In the genomic region with DNA sequence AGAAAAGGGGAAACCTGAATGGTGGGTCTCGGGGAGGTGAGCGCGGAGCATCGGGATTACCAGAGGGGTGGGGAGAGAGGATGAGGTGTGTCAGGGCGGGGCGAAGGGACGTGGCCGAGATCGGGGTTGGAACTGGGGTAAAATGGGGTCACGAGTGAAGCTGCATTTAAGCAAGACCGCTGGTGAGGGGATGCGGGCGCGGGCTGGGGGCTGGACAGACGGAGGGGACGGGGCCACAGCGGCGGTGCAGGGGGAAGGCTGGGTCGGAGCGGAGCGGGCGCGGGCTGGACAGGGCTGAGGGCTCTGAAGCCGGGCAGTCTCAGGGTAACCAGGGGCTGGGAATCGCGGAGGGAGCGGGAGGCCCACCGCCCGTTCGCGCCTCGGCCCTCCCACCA, we compare ENCODE assay signal across 8 cellular contexts.
A peak's percentile ranks its signal among the peaks of the same experiment; 100 is the strongest.
DNase-seq lines count a peak whose midpoint lies in the region; ATAC-seq and TF ChIP-seq lines count a peak whose summit lies in the region.
"Not testable (repeated sequence)": the region's sequence is repeated elsewhere in the genome, so short reads cannot be mapped to it uniquely, and the experiment has no call there.

No MANE protein-coding gene starts in this region.

- not testable (repeated sequence) for TF ChIP-seq RAD21 in Ishikawa (IDR thresholded peaks at IDR 0.05; ENCODE audit: low read depth)

- not testable (repeated sequence) for H3K36me3 ChIP-seq in osteoblast (ENCODE audit: insufficient read depth, low read length); upper lobe of left lung

- TF ChIP-seq POLR2A in upper lobe of left lung (IDR thresholded peaks at IDR 0.05): not testable (repeated sequence)

- ATAC-seq in GM18517 (IDR thresholded peaks at IDR 0.05; ENCODE audit: unreplicated experiment): peak; percentile 41
- ATAC-seq in HG02588 (IDR thresholded peaks at IDR 0.05; ENCODE audit: unreplicated experiment): peak; percentile 28
- ATAC-seq in right cardiac atrium: peak; percentile 57 to 66
- peak; percentile 30 to 63 for ATAC-seq in upper lobe of left lung (ENCODE audit: low FRiP score in 2 of 2)

- DNase-seq in activated CD4-positive, alpha-beta T cell treated with anti-CD3 and anti-CD28 coated beads for 4 hours: peak; percentile 8 to 15
- peak; percentile 18 to 19 for DNase-seq in cardiac fibroblast (ENCODE audit: low read depth in 2 of 2)
- peak in 2 of 3 donors; percentile 42 to 63 for DNase-seq in right cardiac atrium
- DNase-seq in osteoblast (ENCODE audit: insufficient read length, low spot score, missing footprints): not testable (repeated sequence)
- peak in 1 of 2 donors; percentile 38 for DNase-seq in upper lobe of left lung

- peak overlapping the region; percentile 61 for H3K4me3 ChIP-seq in cardiac fibroblast (replicated peaks in 1 of 2; ENCODE audit: low read depth in 2 of 2, low read length in 2 of 2)
- H3K4me3 ChIP-seq in right cardiac atrium (ENCODE audit: low read length): peak overlapping the region; percentile 66
- H3K4me3 ChIP-seq in osteoblast (ENCODE audit: insufficient read depth, low read length): peak overlapping the region; percentile 75
- H3K4me3 ChIP-seq in upper lobe of left lung: peak overlapping the region; percentile 52 to 74 (median 68)

- not testable (repeated sequence) for H3K4me1 ChIP-seq in right cardiac atrium (ENCODE audit: control insufficient read depth, insufficient read depth, low read length); osteoblast (ENCODE audit: insufficient read depth, low read length)
- peaks cover 10 to 16% (median 10%) of the 10 kb centered on the region in 4 donors for H3K4me1 ChIP-seq in upper lobe of left lung

- peak overlapping the region; percentile 91 for H3K4me2 ChIP-seq in osteoblast (ENCODE audit: insufficient read depth, low read length)

- peak overlapping the region; percentile 72 for H3K27ac ChIP-seq in right cardiac atrium (ENCODE audit: low read length)
- H3K27ac ChIP-seq in osteoblast (ENCODE audit: low read depth, low read length): peak overlapping the region; percentile 41
- peak overlapping the region; percentile 87 to 98 (median 92) for H3K27ac ChIP-seq in upper lobe of left lung

- not testable (repeated sequence) for H3K27me3 ChIP-seq in right cardiac atrium (ENCODE audit: control insufficient read depth, insufficient read depth); osteoblast (ENCODE audit: insufficient read depth, low read length); upper lobe of left lung

- not testable (repeated sequence) for TF ChIP-seq CTCF in cardiac fibroblast (IDR thresholded peaks at IDR 0.05; ENCODE audit: low read depth, low read length); osteoblast (IDR thresholded peaks at IDR 0.05; ENCODE audit: extremely low read depth, low read depth, low read length); upper lobe of left lung (IDR thresholded peaks at IDR 0.05)

- peak overlapping the region; percentile 29 for H2AFZ ChIP-seq in osteoblast (ENCODE audit: low read length)

- intact Hi-C loops in right cardiac atrium (cut with DNase I): not testable (repeated sequence)

- not testable (repeated sequence) for TF ChIP-seq EP300 in Ishikawa (IDR thresholded peaks at IDR 0.05; ENCODE audit: borderline replicate concordance); upper lobe of left lung (IDR thresholded peaks at IDR 0.05)

- H3K9me3 ChIP-seq in right cardiac atrium (ENCODE audit: control insufficient read depth, low read length); osteoblast (ENCODE audit: low read depth, low read length); upper lobe of left lung: not testable (repeated sequence)

- not testable (repeated sequence) for H4K20me1 ChIP-seq in osteoblast (ENCODE audit: insufficient read depth, low read length)

- under 1% methylated on average over 26 of the region's 32 CpGs for WGBS in right cardiac atrium
- WGBS in upper lobe of left lung, 2 donors: 0 to 3% methylated on average over 18 to 23 of the region's 32 CpGs

- H3K79me2 ChIP-seq in osteoblast (ENCODE audit: insufficient read depth, low read length): peaks cover 16% of the 10 kb centered on the region

TF ChIP-seq in Ishikawa, 13 proteins besides CTCF, POLR2A, EP300 and RAD21:
- 0 out of 2 replicates have a peak, but pooled peaks have one; percentile 52 for TF ChIP-seq ZBTB7A (IDR thresholded peaks at IDR 0.05; ENCODE audit: low read depth)

Comparison
In these comparisons a context has a peak if more than half of its experiments do, and no peak if none do; other contexts are left out.
1. H3K27ac ChIP-seq: peak in every context shown above with its lines; median percentile 92 in upper lobe of left lung; 72 in right cardiac atrium; 41 in osteoblast.